Comparison of ENCODE assay signal across 8 cellular contexts in genomic region chr16:4767872-4768548, GRCh38. TPM values are rescaled to one million over a fixed set of nuclear protein-coding genes. Genes with fewer than 3 reads are reported as not detected.
DNase-seq lines count a peak whose midpoint lies in the region; ATAC-seq and TF ChIP-seq lines count a peak whose summit lies in the region.

No MANE protein-coding gene starts in this region.

- no peaks in the 10 kb centered on the region for H4K20me1 ChIP-seq in SK-N-SH (ENCODE audit: insufficient read depth)
- H4K20me1 ChIP-seq in Karpas-422 (ENCODE audit: insufficient read depth, low read depth, low read length): no peaks in the 10 kb centered on the region

- no peaks in the 10 kb centered on the region for H3K9me2 ChIP-seq in SK-N-SH
- H3K9me2 ChIP-seq in Karpas-422 (replicated peaks; ENCODE audit: insufficient read depth, low read length): no peaks in the 10 kb centered on the region

- CTCF ChIA-PET in SK-N-SH (lab: Yijun Ruan, JAX): no interaction called here

- H3K79me2 ChIP-seq in SK-N-SH (ENCODE audit: insufficient read depth): peaks cover 38% of the 10 kb centered on the region
- H3K79me2 ChIP-seq in Karpas-422 (ENCODE audit: low read length): peaks cover 22% of the 10 kb centered on the region

- no peak for TF ChIP-seq RAD21 in SK-N-SH (IDR thresholded peaks at IDR 0.05; ENCODE audit: low read length)

- H3K27ac ChIP-seq in SK-N-SH (ENCODE audit: low read depth in 2 of 2, low read length in 1 of 2) (peak overlapping the region; percentile 79 to 82), Karpas-422 (ENCODE audit: low read length) (no peak overlapping the region), ascending aorta (peak overlapping the region; percentile 77 to 83), suprapubic skin (peak overlapping the region; percentile 89)

- H3K27me3 ChIP-seq in SK-N-SH (ENCODE audit: insufficient read depth) (no peaks in the 10 kb centered on the region), Karpas-422 (ENCODE audit: low read length) (no peaks in the 10 kb centered on the region), ascending aorta (no peaks in the 10 kb centered on the region), kidney epithelial cell (ENCODE audit: control insufficient read depth, insufficient read depth, low read length) (no peaks in the 10 kb centered on the region), suprapubic skin (no peaks in the 10 kb centered on the region)

- no peaks in the 10 kb centered on the region for H3K9me3 ChIP-seq in SK-N-SH
- H3K9me3 ChIP-seq in Karpas-422 (ENCODE audit: low read length): no peaks in the 10 kb centered on the region
- no peaks in the 10 kb centered on the region for H3K9me3 ChIP-seq in ascending aorta
- no peaks in the 10 kb centered on the region for H3K9me3 ChIP-seq in suprapubic skin

- H3K4me1 ChIP-seq in SK-N-SH (ENCODE audit: control insufficient read depth in 1 of 2, insufficient read depth in 2 of 2, low read depth in 1 of 2, low read length in 1 of 2) (peaks cover 5 to 23% of the 10 kb centered on the region in 2 experiments; a peak in 2 of 4 replicates), Karpas-422 (ENCODE audit: low read length) (peaks cover 27% of the 10 kb centered on the region), ascending aorta (peaks cover 8 to 23% of the 10 kb centered on the region in 2 donors), suprapubic skin (peaks cover 35% of the 10 kb centered on the region)

- TF ChIP-seq POLR2A in suprapubic skin (IDR thresholded peaks at IDR 0.05): no peak

- no peak for ATAC-seq in SK-N-SH treated with all-trans-retinoic acid at 6 μM for 48 hours

- peak overlapping the region; percentile 66 for H3K9ac ChIP-seq in SK-N-SH
- peak overlapping the region; percentile 97 for H3K9ac ChIP-seq in Karpas-422 (ENCODE audit: low read length)

- peak overlapping the region; percentile 73; the same call in 1 of the 2 replicates for H2AFZ ChIP-seq in SK-N-SH (ENCODE audit: low read depth)
- peak overlapping the region; percentile 71 for H2AFZ ChIP-seq in Karpas-422 (ENCODE audit: low read length)

- no peak for DNase-seq in SK-N-SH
- DNase-seq in Karpas-422: peak; percentile 64
- no peak for DNase-seq in ascending aorta (ENCODE audit: low spot score in 2 of 2)
- no peak for DNase-seq in kidney epithelial cell (ENCODE audit: low read depth)
- DNase-seq in suprapubic skin (ENCODE audit: low spot score in 2 of 2): no peak
- no peak for DNase-seq in effector CD4-positive, alpha-beta T cell
- DNase-seq in OCI-M2 (lab: John Stamatoyannopoulos, UW; ENCODE audit: unreplicated experiment): no peak

- TF ChIP-seq EP300 in SK-N-SH (IDR thresholded peaks at IDR 0.05; ENCODE audit: borderline replicate concordance in 1 of 2, low read depth in 1 of 2, low read length in 1 of 2) (no peak), suprapubic skin (IDR thresholded peaks at IDR 0.05) (no peak)

- POLR2A ChIA-PET in SK-N-SH (lab: Yijun Ruan, JAX): interaction anchor here (1.3 to 2.8 kb wide), 4 partner anchors 8 to 35 kb away, joined by 3 to 16 read pairs (median 6); partner anchors contain the start of genes ANKS3, DNAAF8 and ROGDI

- H3K36me3 ChIP-seq in SK-N-SH (replicated peaks in 1 of 2; ENCODE audit: control insufficient read depth in 1 of 2, insufficient read depth in 2 of 2, low read length in 1 of 2) (peaks cover 5 to 11% of the 10 kb centered on the region in 2 experiments), Karpas-422 (ENCODE audit: insufficient read depth, low read length) (peaks cover 4% of the 10 kb centered on the region; the same call in 1 of the 2 replicates), ascending aorta (peaks cover 11 to 15% of the 10 kb centered on the region in 2 donors), kidney epithelial cell (ENCODE audit: control insufficient read depth, insufficient read depth, low read length) (peaks cover 4% of the 10 kb centered on the region), suprapubic skin (peaks cover 15% of the 10 kb centered on the region)

- TF ChIP-seq CTCF in SK-N-SH (IDR thresholded peaks at IDR 0.05) (no peak), ascending aorta (IDR thresholded peaks at IDR 0.05) (no peak), kidney epithelial cell (IDR thresholded peaks at IDR 0.05; ENCODE audit: insufficient read depth, low read length, poor library complexity, severe bottlenecking) (no peak), suprapubic skin (IDR thresholded peaks at IDR 0.05) (no peak)

- WGBS in SK-N-SH (ENCODE audit: low lambda C conversion rate): 52% methylated on average over 17 of the region's 17 CpGs
- WGBS in suprapubic skin: 38% methylated on average over 17 of the region's 17 CpGs

- H3K4me3 ChIP-seq in SK-N-SH (ENCODE audit: low read depth in 2 of 2, low read length in 1 of 2) (peak overlapping the region; percentile 52 to 65), Karpas-422 (ENCODE audit: low read length) (peak overlapping the region; percentile 72), ascending aorta (peak overlapping the region; percentile 65 to 99), kidney epithelial cell (ENCODE audit: low read depth, low read length) (peak overlapping the region; percentile 53), suprapubic skin (peak overlapping the region; percentile 92)

- H3K4me2 ChIP-seq in SK-N-SH (peak overlapping the region; percentile 78), Karpas-422 (ENCODE audit: low read depth, low read length, poor library complexity, severe bottlenecking) (peak overlapping the region; percentile 91)

- intact Hi-C loops in ascending aorta (cut with DNase I): loop anchor here (1.0 to 5.0 kb wide), 6 partner anchors 34 to 329 kb away; partner anchors contain the start of genes ANKS3, DNAAF8, EEF2KMT and GLYR1

- H3F3A ChIP-seq in SK-N-SH (replicated peaks; ENCODE audit: insufficient read depth): peaks cover 6% of the 10 kb centered on the region

TF ChIP-seq in SK-N-SH, 30 proteins besides CTCF, POLR2A, EP300 and RAD21 (continues in another document):
- TF ChIP-seq SMC3 (IDR thresholded peaks at IDR 0.05; ENCODE audit: low read depth, low read length): no peak

TF ChIP-seq in SK-N-SH treated with all-trans-retinoic acid at 6 μM for 48 hours, 23 proteins besides CTCF, POLR2A, EP300 and RAD21 (continues in another document):
- no peak for TF ChIP-seq ZNF70 (CRISPR knock-in tag; IDR thresholded peaks at IDR 0.05)
- no peak for TF ChIP-seq CSDC2 (CRISPR knock-in tag; IDR thresholded peaks at IDR 0.05)
- no peak for TF ChIP-seq CREB5 (CRISPR knock-in tag; IDR thresholded peaks at IDR 0.05; ENCODE audit: low read depth)
- TF ChIP-seq PPARA (CRISPR knock-in tag; IDR thresholded peaks at IDR 0.05; ENCODE audit: borderline replicate concordance): no peak
- TF ChIP-seq ZC3H10 (CRISPR knock-in tag; IDR thresholded peaks at IDR 0.05): no peak
- no peak for TF ChIP-seq ZFP30 (CRISPR knock-in tag; IDR thresholded peaks at IDR 0.05)
- TF ChIP-seq BACH2 (CRISPR knock-in tag; IDR thresholded peaks at IDR 0.05; ENCODE audit: borderline replicate concordance): no peak
- TF ChIP-seq ZFP3 (CRISPR knock-in tag; IDR thresholded peaks at IDR 0.05): no peak
- TF ChIP-seq OSR1 (CRISPR knock-in tag; IDR thresholded peaks at IDR 0.05): no peak

RNA-seq across cellular contexts. Expression of gene ZNF500, which starts 1.0 kb away (rescaled TPM):
- 6.3 and 8.2 TPM in 2 replicates for polyA plus RNA-seq in SK-N-SH (2012; rRNA removed)
- 1.7 and 3.7 TPM in 2 replicates for polyA plus RNA-seq in SK-N-SH (2012; cell fraction: cytosol; rRNA removed)
- polyA plus RNA-seq in SK-N-SH (2012; cell fraction: nucleus; rRNA removed): 28.9 and 36.0 TPM in 2 replicates
- total RNA-seq in Karpas-422 (2014; rRNA removed; shearing (Covaris generic); ENCODE audit: low replicate concordance): 4.9 and 11.9 TPM in 2 replicates
- total RNA-seq in ascending aorta (13.7 TPM), kidney epithelial cell (5.8 and 10.5 TPM in 2 replicates), suprapubic skin (10 to 100 TPM in 2 of 4 donors, 1 to 10 TPM in 2; 7.9 to 17.6 (median 12.4) TPM)

RNA-seq across cellular contexts. Expression of gene SEPTIN12, which starts 20.1 kb away (rescaled TPM):
- 0.07 TPM in 1 of 2 replicates, not detected in the other for polyA plus RNA-seq in SK-N-SH (2012; rRNA removed)
- polyA plus RNA-seq in SK-N-SH (2012; cell fraction: cytosol; rRNA removed): not detected in 2 replicates
- 0.10 and 0.49 TPM in 2 replicates for polyA plus RNA-seq in SK-N-SH (2012; cell fraction: nucleus; rRNA removed)
- total RNA-seq in Karpas-422 (2014; rRNA removed; shearing (Covaris generic); ENCODE audit: low replicate concordance): not detected in 2 replicates
- total RNA-seq in ascending aorta (not detected), kidney epithelial cell (not detected in 2 replicates), suprapubic skin (not detected)

RNA-seq across cellular contexts. Expression of gene SMIM22, which starts 27.2 kb away (rescaled TPM):
- not detected in 2 replicates for polyA plus RNA-seq in SK-N-SH (2012; rRNA removed)
- not detected in 2 replicates for polyA plus RNA-seq in SK-N-SH (2012; cell fraction: cytosol; rRNA removed)
- not detected in 2 replicates for polyA plus RNA-seq in SK-N-SH (2012; cell fraction: nucleus; rRNA removed)
- total RNA-seq in Karpas-422 (2014; rRNA removed; shearing (Covaris generic); ENCODE audit: low replicate concordance): not detected in 2 replicates
- total RNA-seq in ascending aorta (not detected), kidney epithelial cell (37.0 TPM in 1 of 2 replicates, not detected in the other), suprapubic skin (10 to 100 TPM in 3 of 4 donors, not detected in 1; 10.1 to 20.9 (median 18.7) TPM)

RNA-seq across cellular contexts. Expression of gene DNAAF8, which starts 33.7 kb away (rescaled TPM):
- polyA plus RNA-seq in SK-N-SH (2012; rRNA removed): 2.4 and 3.1 TPM in 2 replicates
- 1.7 and 2.1 TPM in 2 replicates for polyA plus RNA-seq in SK-N-SH (2012; cell fraction: cytosol; rRNA removed)
- 2.5 and 3.1 TPM in 2 replicates for polyA plus RNA-seq in SK-N-SH (2012; cell fraction: nucleus; rRNA removed)
- 0.22 and 3.7 TPM in 2 replicates for total RNA-seq in Karpas-422 (2014; rRNA removed; shearing (Covaris generic); ENCODE audit: low replicate concordance)
- total RNA-seq in ascending aorta (not detected), kidney epithelial cell (0.62 and 1.8 TPM in 2 replicates), suprapubic skin (1 to 10 TPM in 2 of 4 donors, under 1 TPM in 1, not detected in 1; 0.36 to 1.7 (median 1.4) TPM)

RNA-seq across cellular contexts. Expression of gene ANKS3, which starts 33.9 kb away (rescaled TPM):
- polyA plus RNA-seq in SK-N-SH (2012; rRNA removed): 42.2 and 43.9 TPM in 2 replicates
- 15.6 and 21.8 TPM in 2 replicates for polyA plus RNA-seq in SK-N-SH (2012; cell fraction: cytosol; rRNA removed)
- 145 and 161 TPM in 2 replicates for polyA plus RNA-seq in SK-N-SH (2012; cell fraction: nucleus; rRNA removed)
- 6.4 and 16.8 TPM in 2 replicates for total RNA-seq in Karpas-422 (2014; rRNA removed; shearing (Covaris generic); ENCODE audit: low replicate concordance)
- 55.9 TPM for total RNA-seq in ascending aorta
- total RNA-seq in kidney epithelial cell: 22.0 and 28.6 TPM in 2 replicates
- total RNA-seq in suprapubic skin: 10 to 100 TPM; 11.5 to 36.5 (median 20.0) TPM
